In the genomic region with DNA sequence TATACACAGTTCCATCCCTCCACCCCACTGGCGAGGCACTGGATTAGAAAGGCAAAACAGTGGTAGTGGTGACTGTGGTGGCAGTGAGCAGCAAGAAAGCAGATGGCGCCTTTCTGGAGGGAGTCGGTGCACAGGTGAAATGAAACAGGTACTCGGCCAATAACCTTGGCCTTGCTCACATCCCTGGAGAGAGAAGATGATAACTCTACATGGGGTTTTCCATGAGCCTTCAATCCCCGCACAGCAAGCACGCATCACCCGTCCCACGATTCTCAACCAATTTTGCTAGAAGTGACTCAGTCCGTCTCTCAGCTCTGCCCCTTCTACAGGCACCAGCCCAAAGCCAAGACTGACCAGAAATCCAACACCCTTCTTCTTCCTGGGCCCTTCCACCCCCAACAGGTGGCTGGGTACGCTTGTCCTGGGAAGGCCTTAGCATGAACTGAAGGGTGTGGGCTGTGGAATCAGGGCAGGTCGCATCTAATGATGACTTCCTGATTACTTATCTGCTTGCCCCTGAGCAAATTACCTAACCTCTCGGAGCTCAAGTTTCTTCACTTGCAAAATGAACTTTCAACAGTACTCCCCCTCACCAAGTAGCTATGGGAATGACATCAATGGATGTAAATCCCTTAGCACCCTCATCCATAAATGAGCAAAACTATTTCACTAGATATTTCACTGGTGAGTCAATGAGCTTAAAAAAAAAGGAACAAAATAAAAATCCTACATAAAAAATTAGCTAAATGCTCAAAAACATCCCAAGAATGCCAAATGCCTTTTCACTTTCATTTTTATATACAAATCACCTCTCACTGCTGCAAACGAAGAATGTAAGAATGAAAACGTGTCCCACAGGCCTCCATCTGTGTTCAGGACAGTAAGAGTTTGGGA, we compare ENCODE assay signal across 1 cellular context.
TF ChIP-seq lines count a peak whose summit lies in the region.

No MANE protein-coding gene starts in this region.

TF ChIP-seq in SK-N-SH, 30 proteins besides CTCF, POLR2A, EP300 and RAD21 (continued from another document):
- TF ChIP-seq, protein P1, sequence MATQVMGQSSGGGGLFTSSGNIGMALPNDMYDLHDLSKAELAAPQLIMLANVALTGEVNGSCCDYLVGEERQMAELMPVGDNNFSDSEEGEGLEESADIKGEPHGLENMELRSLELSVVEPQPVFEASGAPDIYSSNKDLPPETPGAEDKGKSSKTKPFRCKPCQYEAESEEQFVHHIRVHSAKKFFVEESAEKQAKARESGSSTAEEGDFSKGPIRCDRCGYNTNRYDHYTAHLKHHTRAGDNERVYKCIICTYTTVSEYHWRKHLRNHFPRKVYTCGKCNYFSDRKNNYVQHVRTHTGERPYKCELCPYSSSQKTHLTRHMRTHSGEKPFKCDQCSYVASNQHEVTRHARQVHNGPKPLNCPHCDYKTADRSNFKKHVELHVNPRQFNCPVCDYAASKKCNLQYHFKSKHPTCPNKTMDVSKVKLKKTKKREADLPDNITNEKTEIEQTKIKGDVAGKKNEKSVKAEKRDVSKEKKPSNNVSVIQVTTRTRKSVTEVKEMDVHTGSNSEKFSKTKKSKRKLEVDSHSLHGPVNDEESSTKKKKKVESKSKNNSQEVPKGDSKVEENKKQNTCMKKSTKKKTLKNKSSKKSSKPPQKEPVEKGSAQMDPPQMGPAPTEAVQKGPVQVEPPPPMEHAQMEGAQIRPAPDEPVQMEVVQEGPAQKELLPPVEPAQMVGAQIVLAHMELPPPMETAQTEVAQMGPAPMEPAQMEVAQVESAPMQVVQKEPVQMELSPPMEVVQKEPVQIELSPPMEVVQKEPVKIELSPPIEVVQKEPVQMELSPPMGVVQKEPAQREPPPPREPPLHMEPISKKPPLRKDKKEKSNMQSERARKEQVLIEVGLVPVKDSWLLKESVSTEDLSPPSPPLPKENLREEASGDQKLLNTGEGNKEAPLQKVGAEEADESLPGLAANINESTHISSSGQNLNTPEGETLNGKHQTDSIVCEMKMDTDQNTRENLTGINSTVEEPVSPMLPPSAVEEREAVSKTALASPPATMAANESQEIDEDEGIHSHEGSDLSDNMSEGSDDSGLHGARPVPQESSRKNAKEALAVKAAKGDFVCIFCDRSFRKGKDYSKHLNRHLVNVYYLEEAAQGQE (IDR thresholded peaks at IDR 0.05; ENCODE audit: low read depth, low read length) = no peak
- TF ChIP-seq FOXJ3 (CRISPR knock-in tag; IDR thresholded peaks at IDR 0.05) (no peak), GABPA (IDR thresholded peaks at IDR 0.05; ENCODE audit: low read depth) (no peak), EZH2phosphoT487 (IDR thresholded peaks at IDR 0.05; ENCODE audit: borderline replicate concordance, low read depth) (no peak), NFIC (IDR thresholded peaks at IDR 0.05; ENCODE audit: borderline replicate concordance) (no peak), YY1 (IDR thresholded peaks at IDR 0.05; ENCODE audit: low read depth) (no peak), TAF1 (IDR thresholded peaks at IDR 0.05; ENCODE audit: borderline replicate concordance, low read depth, low read length) (no peak), TEAD4 (IDR thresholded peaks at IDR 0.05; ENCODE audit: borderline replicate concordance, insufficient read depth) (peak; percentile 33; the same call in 1 of the 2 replicates), MEF2A (IDR thresholded peaks at IDR 0.05; ENCODE audit: borderline replicate concordance, low read depth) (no peak), MXI1 (IDR thresholded peaks at IDR 0.05; ENCODE audit: low read depth, low read length) (no peak)
- TF ChIP-seq, protein P2, sequence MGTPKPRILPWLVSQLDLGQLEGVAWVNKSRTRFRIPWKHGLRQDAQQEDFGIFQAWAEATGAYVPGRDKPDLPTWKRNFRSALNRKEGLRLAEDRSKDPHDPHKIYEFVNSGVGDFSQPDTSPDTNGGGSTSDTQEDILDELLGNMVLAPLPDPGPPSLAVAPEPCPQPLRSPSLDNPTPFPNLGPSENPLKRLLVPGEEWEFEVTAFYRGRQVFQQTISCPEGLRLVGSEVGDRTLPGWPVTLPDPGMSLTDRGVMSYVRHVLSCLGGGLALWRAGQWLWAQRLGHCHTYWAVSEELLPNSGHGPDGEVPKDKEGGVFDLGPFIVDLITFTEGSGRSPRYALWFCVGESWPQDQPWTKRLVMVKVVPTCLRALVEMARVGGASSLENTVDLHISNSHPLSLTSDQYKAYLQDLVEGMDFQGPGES (IDR thresholded peaks at IDR 0.05; ENCODE audit: low read depth, low read length) = no peak
